Comparison of ENCODE assay signal across 22 cellular contexts in the genomic region with DNA sequence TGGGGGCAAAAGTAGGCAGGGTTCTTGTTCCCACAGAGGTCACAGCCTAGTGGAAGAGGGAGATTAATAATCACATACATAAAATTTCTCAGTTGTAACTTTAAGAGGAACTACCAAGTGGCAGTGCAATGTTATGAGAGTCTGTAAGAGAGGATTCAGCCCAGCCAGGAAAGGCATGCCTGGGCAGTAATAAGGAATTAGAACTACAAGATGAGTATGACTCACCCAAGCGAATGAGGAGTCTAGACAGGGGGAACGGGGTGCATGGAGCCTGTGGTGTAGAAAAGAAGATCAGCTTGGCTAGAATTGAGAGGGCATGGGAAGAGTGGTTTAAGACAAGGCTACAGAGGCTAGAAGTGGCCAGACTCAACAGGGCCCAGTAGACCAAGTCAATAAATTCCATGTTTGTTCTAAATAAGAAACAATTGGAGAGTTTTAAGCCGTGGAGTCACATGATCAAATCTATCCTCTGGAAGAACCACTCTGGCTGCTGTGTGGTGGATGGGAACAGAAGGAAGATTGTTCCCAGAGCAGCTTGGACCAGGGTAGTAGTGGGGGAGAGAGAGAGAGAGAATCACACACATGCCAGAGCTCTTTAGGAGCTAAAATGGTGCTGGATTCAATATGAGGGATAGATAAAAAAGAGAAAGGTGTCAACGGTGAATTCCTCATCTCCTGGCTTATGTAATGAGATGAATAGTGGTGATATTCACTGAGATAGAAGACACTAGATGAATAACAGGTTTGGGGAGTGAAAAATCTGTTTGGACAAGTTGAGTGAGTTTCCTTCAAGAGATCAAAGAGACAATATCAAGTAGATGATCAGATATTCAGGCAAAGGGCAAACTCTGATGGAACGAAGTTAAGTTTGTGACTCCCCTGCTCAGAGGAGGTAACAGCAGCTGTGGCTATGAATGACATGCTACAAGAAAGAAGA.
DNase-seq lines count a peak whose midpoint lies in the region; ATAC-seq, FAIRE-seq and TF ChIP-seq lines count a peak whose summit lies in the region.
"Had no signal": no experiment of that assay in that cellular context is flagged by ENCODE, and none has a peak within 500 bp of the region (broad histone marks: within the 10 kb centered on the region; RNA-seq: fewer than 3 reads in every experiment).

No MANE protein-coding gene starts in this region.

- TF ChIP-seq CTCF in GM20000 (IDR thresholded peaks at IDR 0.05; ENCODE audit: extremely low read depth, missing control alignments): no peak

- FAIRE-seq in urothelium cell line (lab: Jason Lieb, UNC): no peak
- FAIRE-seq: endometrium, islet of Langerhans, pancreas had no signal

- DNase-seq in DMS 273 (lab: John Stamatoyannopoulos, UW; ENCODE audit: unreplicated experiment) (peak; percentile 3), DMS 273 treated with DMSO at 0.1 percent for 48 hours (lab: John Stamatoyannopoulos, UW) (no peak), midbrain (lab: John Stamatoyannopoulos, UW) (peak; percentile 69), urothelium cell line (ENCODE audit: low spot score) (peak; percentile 55), GM20000 (ENCODE audit: low spot score) (no peak)
- DNase-seq: activated CD4-positive, alpha-beta T cell treated with anti-CD3 and anti-CD28 coated beads, Interleukin-2, amount 10 ng/mL, durations not matched to agents 24 days and 14 days; activated naive CD8-positive, alpha-beta T cell treated with anti-CD3 and anti-CD28 coated beads for 36 hours; body of pancreas; MM.1S; NCI-H2227 treated with DMSO at 0.1 percent for 48 hours; OCI-M1; pancreas; SHP77 treated with DMSO at 0.1 percent for 48 hours; stimulated activated CD4-positive, alpha-beta T cell treated with anti-CD3 and anti-CD28 coated beads, Interleukin-2, amount 100 ng/mL, for 24 hours; stimulated activated naive CD4-positive, alpha-beta T cell; transverse colon had no signal

- ATAC-seq in esophagus mucosa (peak; percentile 96), GM18498 (IDR thresholded peaks at IDR 0.05; ENCODE audit: unreplicated experiment) (no peak), GM19023 (IDR thresholded peaks at IDR 0.05; ENCODE audit: unreplicated experiment) (no peak)
- ATAC-seq: body of pancreas; natural killer cell treated with Interleukin-12 subunit alpha and Interleukin-12 subunit beta and Interleukin-15 and Interleukin-18, amount 100 ng/mL, for 72 hours; pancreas had no signal

Comparison
In these comparisons a context has a peak if more than half of its experiments do, and no peak if none do; other contexts are left out.
1. DNase-seq: peak in DMS 273 (single experiment), midbrain (single experiment) and urothelium cell line (single experiment); none in DMS 273 treated with DMSO at 0.1 percent for 48 hours (single experiment) and GM20000 (single experiment).